ENCODE assay signal across 9 cellular contexts in the genomic region with DNA sequence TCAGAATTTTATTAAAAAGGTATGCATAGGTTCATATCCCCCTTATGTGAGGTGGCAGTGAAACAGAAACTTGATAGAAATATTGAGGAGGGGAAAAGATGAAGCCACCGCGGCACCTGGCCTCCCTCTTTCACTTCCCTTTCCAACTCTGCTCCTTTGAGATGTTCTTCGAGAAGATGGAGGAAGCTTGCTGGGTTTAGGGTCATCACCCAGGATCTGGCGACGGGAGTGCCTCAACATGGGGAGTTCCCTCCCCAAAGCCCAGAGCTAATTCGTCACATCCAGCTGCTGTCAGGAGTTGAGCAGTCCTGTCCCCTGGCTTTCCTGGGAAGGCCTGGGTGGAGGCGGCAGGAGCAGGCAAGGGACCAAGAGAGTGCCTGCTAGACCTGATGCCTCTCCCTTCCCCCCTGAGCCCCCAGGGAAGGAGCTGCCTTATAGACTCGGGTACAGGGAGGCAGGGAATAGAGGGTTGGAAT. TPM values are rescaled to one million over a fixed set of nuclear protein-coding genes. Genes with fewer than 3 reads are reported as not detected.
DNase-seq lines count a peak whose midpoint lies in the region; ATAC-seq and TF ChIP-seq lines count a peak whose summit lies in the region.
"Had no signal": no experiment of that assay in that cellular context is flagged by ENCODE, and none has a peak within 500 bp of the region (broad histone marks: within the 10 kb centered on the region; RNA-seq: fewer than 3 reads in every experiment).

No MANE protein-coding gene starts in this region.

- intact Hi-C loops in left ventricle myocardium inferior (cut with micrococcal nuclease) (no loop called here), transverse colon (cut with DNase I; ENCODE audit: low total_unique reads) (loop anchor here (1.0 kb wide), 1 partner anchor 21 kb away; no protein-coding TSS in a partner anchor), posterior vena cava (cut with DNase I) (no loop called here)

- H3K4me2 ChIP-seq in GM23248 (ENCODE audit: unreplicated experiment) = peak overlapping the region; percentile 88
- no peak overlapping the region for H3K4me2 ChIP-seq in SK-N-SH

- TF ChIP-seq CTCF in left ventricle myocardium inferior (IDR thresholded peaks at IDR 0.05; ENCODE audit: borderline replicate concordance) = no peak
- TF ChIP-seq CTCF in transverse colon (IDR thresholded peaks at IDR 0.05) = no peak
- no peak for TF ChIP-seq CTCF in SK-N-SH (IDR thresholded peaks at IDR 0.05)

- DNase-seq in GM23248 (no peak), NOMO-1 treated with DMSO at 0.1 percent for 48 hours (lab: John Stamatoyannopoulos, UW; ENCODE audit: unreplicated experiment) (peak; percentile 60), left ventricle myocardium inferior (no peak), transverse colon (peak; percentile 42), SK-N-SH (no peak), posterior vena cava (ENCODE audit: low spot score) (no peak)
- no peak for DNase-seq in activated effector memory CD4-positive, alpha-beta T cell treated with anti-CD3 and anti-CD28 coated beads, Interleukin-2, amount 50 U/mL, for 16 hours

- H3F3A ChIP-seq in GM23248 (ENCODE audit: insufficient read depth) = peaks cover 39% of the 10 kb centered on the region
- peaks cover 10% of the 10 kb centered on the region for H3F3A ChIP-seq in SK-N-SH (replicated peaks; ENCODE audit: insufficient read depth)

- ATAC-seq in GM18505 (IDR thresholded peaks at IDR 0.05; ENCODE audit: unreplicated experiment) = peak; percentile 40

- no peak for TF ChIP-seq RAD21 in SK-N-SH (IDR thresholded peaks at IDR 0.05; ENCODE audit: low read length)

- in situ Hi-C loops in GM23248 (cut with MboI) (no loop called here), transverse colon (cut with MboI; ENCODE audit: low pct_ligation_motif_present in 1 of 4, low pct_unique_long_range_greater_than_20kb in 1 of 4, low sequenced_read_pairs in 3 of 4) (no loop called here)

- no peaks in the 10 kb centered on the region for H4K20me1 ChIP-seq in GM23248 (ENCODE audit: insufficient read depth)
- no peaks in the 10 kb centered on the region; the same call in none of the 2 replicates for H4K20me1 ChIP-seq in SK-N-SH (ENCODE audit: insufficient read depth)

- 74 to 79% methylated on average over 8 of the region's 8 CpGs for WGBS in GM23248 (ENCODE audit: low coverage in 1 of 2, low lambda C conversion rate in 2 of 2, missing lambda C conversion rate in 2 of 2), 2 experiments
- 62% methylated on average over 8 of the region's 8 CpGs; no CpG with 5 or more reads in 1 of the 2 donors for WGBS in transverse colon (ENCODE audit: low coverage in 1 of 2), 2 donors
- 91% methylated on average over 8 of the region's 8 CpGs for WGBS in SK-N-SH (ENCODE audit: low lambda C conversion rate)

- H3K9me3 ChIP-seq in GM23248 (ENCODE audit: low read depth) = no peaks in the 10 kb centered on the region
- H3K9me3 ChIP-seq in left ventricle myocardium inferior (replicated peaks) = no peaks in the 10 kb centered on the region
- no peaks in the 10 kb centered on the region for H3K9me3 ChIP-seq in transverse colon
- H3K9me3 ChIP-seq in SK-N-SH = no peaks in the 10 kb centered on the region
- H3K9me3 ChIP-seq: mucosa of descending colon had no signal

- TF ChIP-seq POLR2A in GM18505 (IDR thresholded peaks at IDR 0.05; ENCODE audit: borderline replicate concordance, extremely low read depth, insufficient read depth, insufficient read length) (peak; percentile 21), transverse colon (IDR thresholded peaks at IDR 0.05) (no peak)

- H3K27ac ChIP-seq in GM23248 = peak overlapping the region; percentile 83
- peak overlapping the region; percentile 98 for H3K27ac ChIP-seq in left ventricle myocardium inferior (replicated peaks)
- peak overlapping the region; percentile 93 to 98 (median 96) for H3K27ac ChIP-seq in transverse colon
- no peak overlapping the region for H3K27ac ChIP-seq in SK-N-SH (ENCODE audit: low read depth in 2 of 2, low read length in 1 of 2)

- no peaks in the 10 kb centered on the region for H3K36me3 ChIP-seq in GM23248 (ENCODE audit: low read depth)
- no peaks in the 10 kb centered on the region for H3K36me3 ChIP-seq in left ventricle myocardium inferior
- H3K36me3 ChIP-seq in transverse colon = no peaks in the 10 kb centered on the region
- H3K36me3 ChIP-seq in SK-N-SH (replicated peaks in 1 of 2; ENCODE audit: control insufficient read depth in 1 of 2, insufficient read depth in 2 of 2, low read length in 1 of 2) = peaks cover 0 to 3% of the 10 kb centered on the region in 2 experiments

- H2AFZ ChIP-seq in GM23248 (peak overlapping the region; percentile 67; the same call in 1 of the 2 replicates), SK-N-SH (ENCODE audit: low read depth) (no peak overlapping the region)

- POLR2A ChIA-PET in SK-N-SH (lab: Yijun Ruan, JAX) = no interaction called here

- no peak for TF ChIP-seq EP300 in transverse colon (IDR thresholded peaks at IDR 0.05; ENCODE audit: low read depth)
- TF ChIP-seq EP300 in SK-N-SH (IDR thresholded peaks at IDR 0.05; ENCODE audit: borderline replicate concordance in 1 of 2, low read depth in 1 of 2, low read length in 1 of 2) = no peak

- H3K9me2 ChIP-seq in GM23248 (ENCODE audit: insufficient read depth) (no peaks in the 10 kb centered on the region), SK-N-SH (no peaks in the 10 kb centered on the region)

- peak overlapping the region; percentile 65 for H3K4me3 ChIP-seq in GM23248
- no peak overlapping the region for H3K4me3 ChIP-seq in left ventricle myocardium inferior
- no peak overlapping the region for H3K4me3 ChIP-seq in transverse colon
- H3K4me3 ChIP-seq in SK-N-SH (ENCODE audit: low read depth in 2 of 2, low read length in 1 of 2) = no peak overlapping the region
- H3K4me3 ChIP-seq: mucosa of descending colon had no signal

- H3K79me2 ChIP-seq in GM23248 (ENCODE audit: insufficient read depth) (peaks cover 96% of the 10 kb centered on the region), SK-N-SH (ENCODE audit: insufficient read depth) (peaks cover 88% of the 10 kb centered on the region)

- H3K27me3 ChIP-seq in GM23248 (replicated peaks; ENCODE audit: insufficient read depth) = no peaks in the 10 kb centered on the region
- H3K27me3 ChIP-seq in left ventricle myocardium inferior (ENCODE audit: low read depth) = no peaks in the 10 kb centered on the region
- no peaks in the 10 kb centered on the region for H3K27me3 ChIP-seq in transverse colon
- H3K27me3 ChIP-seq in SK-N-SH (ENCODE audit: insufficient read depth) = no peaks in the 10 kb centered on the region

- H3K4me1 ChIP-seq in GM23248 (ENCODE audit: insufficient read depth) (peaks cover 23% of the 10 kb centered on the region), left ventricle myocardium inferior (peaks cover 54% of the 10 kb centered on the region), transverse colon (peaks cover 37 to 85% (median 61%) of the 10 kb centered on the region in 4 donors), SK-N-SH (ENCODE audit: control insufficient read depth in 1 of 2, insufficient read depth in 2 of 2, low read depth in 1 of 2, low read length in 1 of 2) (peaks cover 0 to 4% of the 10 kb centered on the region in 2 experiments; a peak in 2 of 4 replicates)

- peak overlapping the region; percentile 79 for H3K9ac ChIP-seq in GM23248
- no peak overlapping the region for H3K9ac ChIP-seq in SK-N-SH

- CTCF ChIA-PET in SK-N-SH (lab: Yijun Ruan, JAX) = no interaction called here

TF ChIP-seq in SK-N-SH, 30 proteins besides CTCF, POLR2A, EP300 and RAD21 (continues in another document):
- no peak for TF ChIP-seq RCOR1 (IDR thresholded peaks at IDR 0.05; ENCODE audit: low read length)
- TF ChIP-seq, protein P1, sequence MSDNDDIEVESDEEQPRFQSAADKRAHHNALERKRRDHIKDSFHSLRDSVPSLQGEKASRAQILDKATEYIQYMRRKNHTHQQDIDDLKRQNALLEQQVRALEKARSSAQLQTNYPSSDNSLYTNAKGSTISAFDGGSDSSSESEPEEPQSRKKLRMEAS (IDR thresholded peaks at IDR 0.05; ENCODE audit: low read depth) = no peak
- no peak for TF ChIP-seq MEF2A (IDR thresholded peaks at IDR 0.05; ENCODE audit: borderline replicate concordance, low read depth)
- TF ChIP-seq, protein P2, sequence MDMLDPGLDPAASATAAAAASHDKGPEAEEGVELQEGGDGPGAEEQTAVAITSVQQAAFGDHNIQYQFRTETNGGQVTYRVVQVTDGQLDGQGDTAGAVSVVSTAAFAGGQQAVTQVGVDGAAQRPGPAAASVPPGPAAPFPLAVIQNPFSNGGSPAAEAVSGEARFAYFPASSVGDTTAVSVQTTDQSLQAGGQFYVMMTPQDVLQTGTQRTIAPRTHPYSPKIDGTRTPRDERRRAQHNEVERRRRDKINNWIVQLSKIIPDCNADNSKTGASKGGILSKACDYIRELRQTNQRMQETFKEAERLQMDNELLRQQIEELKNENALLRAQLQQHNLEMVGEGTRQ (IDR thresholded peaks at IDR 0.05; ENCODE audit: borderline replicate concordance, low read depth, low read length) = no peak
- no peak for TF ChIP-seq TEAD4 (IDR thresholded peaks at IDR 0.05; ENCODE audit: borderline replicate concordance, insufficient read depth)
- no peak for TF ChIP-seq TAF1 (IDR thresholded peaks at IDR 0.05; ENCODE audit: borderline replicate concordance, low read depth, low read length)
- no peak for TF ChIP-seq RFX5 (IDR thresholded peaks at IDR 0.05; ENCODE audit: low read length)

RNA-seq across cellular contexts. Expression of a gene that starts 29.1 kb away (rescaled TPM):
- total RNA-seq in GM23248 (2014; rRNA removed; shearing (Covaris generic)) = 9.4 and 12.4 TPM in 2 replicates
- polyA plus RNA-seq in GM23248 (2016; fragmentation: Nextera tagmentation; extraction: Ambion mirVana) (6.4 and 7.5 TPM in 2 replicates), SK-N-SH (2012; rRNA removed) (1.5 and 2.0 TPM in 2 replicates)
- total RNA-seq in left ventricle myocardium inferior (33.3 TPM), transverse colon (100 to 1,000 TPM in 2 of 4 donors, 10 to 100 TPM in 2; 73.9 to 214 (median 107) TPM), posterior vena cava (10 to 100 TPM; 28.8 to 31.8 TPM)
- polyA plus RNA-seq in SK-N-SH (2012; cell fraction: cytosol; rRNA removed) = 1.2 and 1.6 TPM in 2 replicates
- 7.5 and 8.0 TPM in 2 replicates for polyA plus RNA-seq in SK-N-SH (2012; cell fraction: nucleus; rRNA removed)

Comparison
In these comparisons a context has a peak if more than half of its experiments do, and no peak if none do; other contexts are left out.
1. DNase-seq: peak in NOMO-1 treated with DMSO at 0.1 percent for 48 hours (single experiment) and transverse colon (single experiment); none in GM23248 (single experiment), left ventricle myocardium inferior (single experiment), activated effector memory CD4-positive, alpha-beta T cell treated with anti-CD3 and anti-CD28 coated beads, Interleukin-2, amount 50 U/mL, for 16 hours (single experiment), SK-N-SH (single experiment) and posterior vena cava (single experiment).
2. H3K27ac ChIP-seq: peak in GM23248 (single experiment), left ventricle myocardium inferior (single experiment) and transverse colon (4 of 4); none in SK-N-SH (0 of 2).